ENCODE assay signal across 9 cellular contexts in the genomic region with DNA sequence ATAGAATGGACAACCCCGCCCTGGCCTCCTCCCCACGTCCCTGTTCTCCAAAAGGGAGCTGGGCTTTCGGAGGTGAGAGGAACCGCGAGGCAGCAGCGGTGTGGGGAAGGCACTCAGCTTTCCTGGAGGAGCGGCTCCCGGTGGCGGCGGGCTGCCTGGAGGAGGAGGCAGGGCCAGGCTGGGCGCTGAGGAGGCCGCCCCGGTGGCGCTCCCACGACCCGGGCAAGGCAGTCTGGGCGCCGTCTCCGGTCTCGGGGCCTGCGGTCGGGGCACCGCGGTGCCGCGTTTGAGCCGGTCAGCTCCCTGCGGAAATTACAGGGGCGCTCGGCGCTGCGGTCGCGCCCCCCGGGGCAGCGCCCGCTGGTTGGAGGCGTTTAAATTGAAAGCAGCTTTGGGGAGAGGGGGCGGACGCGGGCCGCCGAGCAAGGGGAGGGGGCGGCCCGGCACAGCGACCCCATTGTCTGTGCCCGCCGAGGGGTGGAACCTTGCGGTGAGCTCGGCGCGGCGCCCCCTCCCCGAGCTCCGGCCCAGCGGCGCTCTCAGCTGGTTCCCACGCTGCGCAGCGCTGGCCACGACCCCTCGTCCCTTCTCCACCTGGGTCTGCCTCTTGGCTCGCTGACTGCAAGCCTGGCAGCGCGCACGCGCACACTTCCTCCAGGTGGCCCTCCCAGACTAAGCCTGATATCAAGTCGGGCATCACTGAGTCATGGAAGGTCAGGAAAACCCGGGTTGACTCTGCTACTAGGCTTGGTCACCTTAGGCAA. TPM values are rescaled to one million over a fixed set of nuclear protein-coding genes. Genes with fewer than 3 reads are reported as not detected.
DNase-seq lines count a peak whose midpoint lies in the region; ATAC-seq and TF ChIP-seq lines count a peak whose summit lies in the region.
"Had no signal": no experiment of that assay in that cellular context is flagged by ENCODE, and none has a peak within 500 bp of the region (broad histone marks: within the 10 kb centered on the region; RNA-seq: fewer than 3 reads in every experiment).

No MANE protein-coding gene starts in this region.

- peak overlapping the region; percentile 65 for H3K4me3 Mint-ChIP-seq in central memory CD8-positive, alpha-beta T cell
- H3K4me3 Mint-ChIP-seq in naive thymus-derived CD8-positive, alpha-beta T cell: peak overlapping the region; percentile 63 to 82 (median 74)
- H3K4me3 Mint-ChIP-seq in type B pancreatic cell: peak overlapping the region; percentile 86

- H3K4me1 ChIP-seq in left ventricle myocardium inferior: peaks cover 8% of the 10 kb centered on the region

- H3K4me3 ChIP-seq in left ventricle myocardium inferior: peak overlapping the region; percentile 38

- H3K36me3 Mint-ChIP-seq in central memory CD8-positive, alpha-beta T cell (ENCODE audit: insufficient read depth): peaks cover 1% of the 10 kb centered on the region
- H3K36me3 Mint-ChIP-seq in naive thymus-derived CD8-positive, alpha-beta T cell: no peaks in the 10 kb centered on the region
- H3K36me3 Mint-ChIP-seq in type B pancreatic cell: no peaks in the 10 kb centered on the region

- POLR2A ChIA-PET in naive thymus-derived CD8-positive, alpha-beta T cell (lab: Charles Lee): no interaction called here

- no peak overlapping the region for H3K27ac ChIP-seq in left ventricle myocardium inferior (replicated peaks)

- DNase-seq in left ventricle myocardium inferior: no peak
- no peak for DNase-seq in Right ventricle myocardium superior
- DNase-seq in central memory CD8-positive, alpha-beta T cell (ENCODE audit: low spot score in 2 of 2): no peak
- peak in 1 of 10 donors; percentile 19 for DNase-seq in naive thymus-derived CD8-positive, alpha-beta T cell
- DNase-seq in type B pancreatic cell (ENCODE audit: extremely low spot score, unreplicated experiment): no peak
- no peak for DNase-seq in NCI-H1436 treated with DMSO at 0.1 percent for 48 hours (lab: John Stamatoyannopoulos, UW)
- DNase-seq in Kasumi-1 (lab: John Stamatoyannopoulos, UW): no peak
- DNase-seq: DMS 273 treated with DMSO at 0.1 percent for 48 hours had no signal

- H3K27me3 ChIP-seq in left ventricle myocardium inferior (ENCODE audit: low read depth): peaks cover 96% of the 10 kb centered on the region

- peaks cover 100% of the 10 kb centered on the region for H3K27me3 Mint-ChIP-seq in central memory CD8-positive, alpha-beta T cell
- H3K27me3 Mint-ChIP-seq in naive thymus-derived CD8-positive, alpha-beta T cell: peaks cover 28 to 92% (median 65%) of the 10 kb centered on the region in 5 donors
- H3K27me3 Mint-ChIP-seq in type B pancreatic cell: peaks cover 71% of the 10 kb centered on the region

- intact Hi-C loops in left ventricle myocardium inferior (cut with micrococcal nuclease) (no loop called here), Right ventricle myocardium superior (cut with DNase I) (no loop called here)

- no peak for TF ChIP-seq CTCF in left ventricle myocardium inferior (IDR thresholded peaks at IDR 0.05; ENCODE audit: borderline replicate concordance)
- no peak for TF ChIP-seq CTCF in type B pancreatic cell (conservative IDR thresholded peaks at IDR 0.05)

- H3K9me3 ChIP-seq in left ventricle myocardium inferior (replicated peaks): no peaks in the 10 kb centered on the region

- ATAC-seq in Right ventricle myocardium superior (ENCODE audit: poor library complexity) (no peak), HG03175 (IDR thresholded peaks at IDR 0.05; ENCODE audit: unreplicated experiment) (no peak)
- ATAC-seq in central memory CD8-positive, alpha-beta T cell (replicated peaks; ENCODE audit: extremely low read depth, poor library complexity, severe bottlenecking): no peak
- peak; percentile 47 to 54 for ATAC-seq in naive thymus-derived CD8-positive, alpha-beta T cell

- H3K27ac Mint-ChIP-seq in central memory CD8-positive, alpha-beta T cell (ENCODE audit: low read depth): no peak overlapping the region
- H3K27ac Mint-ChIP-seq in naive thymus-derived CD8-positive, alpha-beta T cell: peak overlapping the region in 1 of 10 donors; percentile 46
- peak overlapping the region; percentile 71 for H3K27ac Mint-ChIP-seq in type B pancreatic cell

- no peaks in the 10 kb centered on the region for H3K9me3 Mint-ChIP-seq in central memory CD8-positive, alpha-beta T cell
- no peaks in the 10 kb centered on the region for H3K9me3 Mint-ChIP-seq in naive thymus-derived CD8-positive, alpha-beta T cell
- no peaks in the 10 kb centered on the region for H3K9me3 Mint-ChIP-seq in type B pancreatic cell

- H3K4me1 Mint-ChIP-seq in central memory CD8-positive, alpha-beta T cell: peaks cover 4% of the 10 kb centered on the region
- H3K4me1 Mint-ChIP-seq in naive thymus-derived CD8-positive, alpha-beta T cell: peaks cover 5 to 22% (median 9%) of the 10 kb centered on the region in 4 donors
- H3K4me1 Mint-ChIP-seq in type B pancreatic cell (ENCODE audit: unreplicated experiment): peaks cover 16% of the 10 kb centered on the region

- H3K36me3 ChIP-seq in left ventricle myocardium inferior: no peaks in the 10 kb centered on the region

RNA-seq across cellular contexts. Expression of a gene that starts 58.7 kb away (rescaled TPM):
- not detected for total RNA-seq in left ventricle myocardium inferior
- not detected for total RNA-seq in Right ventricle myocardium superior
- total RNA-seq in naive thymus-derived CD8-positive, alpha-beta T cell: 1 to 10 TPM in 1 of 2 experiments, under 1 TPM in 1; 0.88 to 1.4 TPM
- under 1 TPM in 1 of 3 donors, not detected in 2; 0.11 TPM for polyA plus RNA-seq in naive thymus-derived CD8-positive, alpha-beta T cell
- total RNA-seq in type B pancreatic cell (ENCODE audit: low replicate concordance): 3.1 and 10.4 TPM in 2 replicates

Comparison
In these comparisons a context has a peak if more than half of its experiments do, and no peak if none do; other contexts are left out.
1. ATAC-seq: peak in naive thymus-derived CD8-positive, alpha-beta T cell (2 of 2); none in Right ventricle myocardium superior (single experiment), central memory CD8-positive, alpha-beta T cell (single experiment) and HG03175 (single experiment).
2. Peak in every context shown above with its lines, with median percentiles within 50 percentile points of each other: H3K4me3 Mint-ChIP-seq.